In the genomic region with DNA sequence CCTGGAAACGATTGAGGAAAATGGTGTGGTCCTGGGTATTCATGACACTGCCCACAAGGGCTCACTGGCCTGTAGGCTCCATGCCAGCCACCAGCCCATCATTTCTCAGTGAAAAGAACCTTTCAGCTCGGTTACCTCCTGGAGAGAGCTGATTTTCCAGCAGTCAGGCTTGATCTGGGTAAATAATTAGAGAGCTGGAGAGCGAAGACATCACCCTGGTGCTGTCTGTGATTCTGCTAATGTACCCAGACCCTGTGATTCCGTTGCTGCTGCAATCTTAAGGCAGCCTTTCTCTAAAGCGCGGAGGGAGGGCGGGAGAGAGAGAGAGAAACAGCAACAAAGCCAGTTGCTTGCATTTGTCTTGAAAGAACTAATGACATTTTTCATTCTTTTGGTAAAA, we compare ENCODE assay signal across 21 cellular contexts.
DNase-seq lines count a peak whose midpoint lies in the region; ATAC-seq, FAIRE-seq and TF ChIP-seq lines count a peak whose summit lies in the region.
"Had no signal": no experiment of that assay in that cellular context is flagged by ENCODE, and none has a peak within 500 bp of the region (broad histone marks: within the 10 kb centered on the region; RNA-seq: fewer than 3 reads in every experiment).

No MANE protein-coding gene starts in this region.

- H3K9ac ChIP-seq in mesenchymal stem cell (ENCODE audit: low read length) = peak overlapping the region; percentile 37

- H3K9me3 ChIP-seq in A549 (no peaks in the 10 kb centered on the region), mesenchymal stem cell (ENCODE audit: control insufficient read depth, low read length) (no peaks in the 10 kb centered on the region)
- H3K9me3 ChIP-seq: ovary, thoracic aorta had no signal

- TF ChIP-seq CTCF in A549 (IDR thresholded peaks at IDR 0.05) (no peak), dorsolateral prefrontal cortex (IDR thresholded peaks at IDR 0.05 in 54 of 56, conservative IDR thresholded peaks at IDR 0.05 in 2 of 56; ENCODE audit: low read depth in 1 of 56, partially characterized antibody in 56 of 56) (no peak)

- TF ChIP-seq EP300 in A549 (IDR thresholded peaks at IDR 0.05) = no peak

- H2AK5ac ChIP-seq in mesenchymal stem cell (ENCODE audit: low read length, severe bottlenecking) = no peak overlapping the region

- H2BK5ac ChIP-seq in mesenchymal stem cell (ENCODE audit: low read depth, low read length, poor library complexity, severe bottlenecking) = no peak overlapping the region

- intact Hi-C loops in dorsolateral prefrontal cortex (cut with DNase I) = no loop called here

- no peak; a peak in 1 of 6 replicates for ATAC-seq in A549
- ATAC-seq in stimulated activated naive CD8-positive, alpha-beta T cell treated with anti-CD3 and anti-CD28 coated beads, Interleukin-15, Interleukin-2, amounts not matched to agents 100 U/mL and 50 U/mL, for 24 hours = no peak
- ATAC-seq in GM21360 (IDR thresholded peaks at IDR 0.05; ENCODE audit: unreplicated experiment) = no peak
- no peak for ATAC-seq in HG02642 (IDR thresholded peaks at IDR 0.05; ENCODE audit: poor library complexity, unreplicated experiment)
- ATAC-seq: activated naive CD4-positive, alpha-beta T cell treated with anti-CD3 and anti-CD28 coated beads, Interleukin-2, amount 50 U/mL, for 72 hours; K562; sciatic nerve had no signal

- no peak overlapping the region for H2BK120ac ChIP-seq in mesenchymal stem cell (ENCODE audit: low read depth, low read length)

- no peak overlapping the region for H3K14ac ChIP-seq in mesenchymal stem cell (ENCODE audit: low read length in 2 of 2)

- no peaks in the 10 kb centered on the region for H3K79me1 ChIP-seq in mesenchymal stem cell (replicated peaks; ENCODE audit: low read length, poor library complexity, severe bottlenecking)

- FAIRE-seq in A549 (lab: Jason Lieb, UNC) = no peak
- FAIRE-seq: astrocyte, colon, K562 had no signal

- H3K4me2 ChIP-seq in A549 = no peak overlapping the region
- H3K4me2 ChIP-seq in mesenchymal stem cell (ENCODE audit: low read length, poor library complexity, severe bottlenecking) = no peak overlapping the region

- CTCF ChIA-PET in A549 (lab: Yijun Ruan, JAX) = interaction anchor here (1.1 kb wide), 1 partner anchor 164 kb away, joined by 3 read pairs; no protein-coding TSS in a partner anchor

- H2BK15ac ChIP-seq in mesenchymal stem cell (ENCODE audit: low read depth, poor library complexity, severe bottlenecking) = no peak overlapping the region

- peaks cover 0 to 43% (median 11%) of the 10 kb centered on the region in 45 donors for H3K27me3 ChIP-seq in dorsolateral prefrontal cortex
- H3K27me3 ChIP-seq in mesenchymal stem cell (ENCODE audit: control insufficient read depth in 1 of 2, insufficient read depth in 1 of 2, low read length in 2 of 2) = peaks cover 0 to 6% of the 10 kb centered on the region in 2 experiments
- H3K27me3 ChIP-seq: ovary had no signal

- H4K91ac ChIP-seq in mesenchymal stem cell (ENCODE audit: low read length) = no peak overlapping the region

- WGBS in A549 (ENCODE audit: missing lambda C conversion rate) = 88% methylated on average over 7 of the region's 7 CpGs
- WGBS in mesenchymal stem cell = 62% methylated on average over 7 of the region's 7 CpGs

- POLR2A ChIA-PET in A549 (lab: Yijun Ruan, JAX) = no interaction called here

- H3K4ac ChIP-seq in mesenchymal stem cell (ENCODE audit: low read depth in 1 of 2, low read length in 2 of 2) = no peak overlapping the region

- H3K4me3 ChIP-seq in A549 (no peak overlapping the region), dorsolateral prefrontal cortex (peak overlapping the region in 12 of 59 donors; percentile 4 to 36 (median 14)), mesenchymal stem cell (ENCODE audit: insufficient read depth in 1 of 2, low read depth in 1 of 2, low read length in 2 of 2) (no peak overlapping the region)
- H3K4me3 ChIP-seq: K562, ovary, thoracic aorta had no signal

- no peak for TF ChIP-seq POLR2A in A549 (IDR thresholded peaks at IDR 0.05; ENCODE audit: low read length)

- DNase-seq in A549 (ENCODE audit: low read depth in 1 of 2, low spot score in 1 of 2) = no peak
- DNase-seq in LHCN-M2 (ENCODE audit: low read depth) = peak; percentile 57
- no peak for DNase-seq in dorsolateral prefrontal cortex
- DNase-seq in mesenchymal stem cell = no peak
- DNase-seq in stimulated activated naive CD8-positive, alpha-beta T cell treated with anti-CD3 and anti-CD28 coated beads, Interleukin-15, Interleukin-2, amounts not matched to agents 100 U/mL and 50 U/mL, for 24 hours = no peak
- DNase-seq in HUDEP-2 (lab: John Stamatoyannopoulos, UW; ENCODE audit: unreplicated experiment in 76 of 76) = no peak
- DNase-seq: activated CD8-positive, alpha-beta memory T cell treated with anti-CD3 and anti-CD28 coated beads for 24 hours; activated T-cell treated with anti-CD3 and anti-CD28 coated beads, Interleukin-2, amount 50 U/mL, for 48 hours; GF-D8; immature natural killer cell; NCI-H2029 treated with DMSO at 0.1 percent for 48 hours; ovary had no signal

- H3K36me3 ChIP-seq in mesenchymal stem cell (ENCODE audit: control insufficient read depth in 1 of 2, insufficient read depth in 2 of 2, low read depth in 1 of 2, low read length in 2 of 2) = peaks cover 4 to 16% of the 10 kb centered on the region in 2 experiments
- H3K36me3 ChIP-seq: ovary, thoracic aorta had no signal

- no peak for TF ChIP-seq RAD21 in A549 (conservative IDR thresholded peaks at IDR 0.05 in 1 of 2, IDR thresholded peaks at IDR 0.05 in 1 of 2)

- H3K27ac ChIP-seq in A549 (no peak overlapping the region), dorsolateral prefrontal cortex (peak overlapping the region in 37 of 59 donors; percentile 0 to 73 (median 44)), mesenchymal stem cell (ENCODE audit: low read length, poor library complexity, severe bottlenecking) (peak overlapping the region; percentile 7)
- H3K27ac ChIP-seq: C4-2B, ovary, thoracic aorta had no signal

- no peak overlapping the region for H3K23ac ChIP-seq in mesenchymal stem cell (ENCODE audit: low read length in 2 of 2)

- H3K18ac ChIP-seq in mesenchymal stem cell (ENCODE audit: low read depth in 1 of 2, low read length in 2 of 2) = no peak overlapping the region

- H2BK12ac ChIP-seq in mesenchymal stem cell (ENCODE audit: low read length in 2 of 2) = no peak overlapping the region

- H3K4me1 ChIP-seq in A549 (0 out of 3 replicates have a peak, but pooled peaks cover 6% of the 10 kb centered on the region), mesenchymal stem cell (ENCODE audit: control insufficient read depth, insufficient read depth, low read depth, low read length) (peaks cover 14% of the 10 kb centered on the region)

- H2AFZ ChIP-seq in mesenchymal stem cell (ENCODE audit: low read depth, low read length) = no peak overlapping the region

- no peak overlapping the region for H4K8ac ChIP-seq in mesenchymal stem cell (ENCODE audit: low read length)

TF ChIP-seq in A549, 52 proteins besides CTCF, POLR2A, EP300 and RAD21:
- no peak for TF ChIP-seq FOXS1 (CRISPR knock-in tag; IDR thresholded peaks at IDR 0.05)
- TF ChIP-seq, protein P1, sequence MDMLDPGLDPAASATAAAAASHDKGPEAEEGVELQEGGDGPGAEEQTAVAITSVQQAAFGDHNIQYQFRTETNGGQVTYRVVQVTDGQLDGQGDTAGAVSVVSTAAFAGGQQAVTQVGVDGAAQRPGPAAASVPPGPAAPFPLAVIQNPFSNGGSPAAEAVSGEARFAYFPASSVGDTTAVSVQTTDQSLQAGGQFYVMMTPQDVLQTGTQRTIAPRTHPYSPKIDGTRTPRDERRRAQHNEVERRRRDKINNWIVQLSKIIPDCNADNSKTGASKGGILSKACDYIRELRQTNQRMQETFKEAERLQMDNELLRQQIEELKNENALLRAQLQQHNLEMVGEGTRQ (IDR thresholded peaks at IDR 0.05) = no peak
- TF ChIP-seq, protein P2, sequence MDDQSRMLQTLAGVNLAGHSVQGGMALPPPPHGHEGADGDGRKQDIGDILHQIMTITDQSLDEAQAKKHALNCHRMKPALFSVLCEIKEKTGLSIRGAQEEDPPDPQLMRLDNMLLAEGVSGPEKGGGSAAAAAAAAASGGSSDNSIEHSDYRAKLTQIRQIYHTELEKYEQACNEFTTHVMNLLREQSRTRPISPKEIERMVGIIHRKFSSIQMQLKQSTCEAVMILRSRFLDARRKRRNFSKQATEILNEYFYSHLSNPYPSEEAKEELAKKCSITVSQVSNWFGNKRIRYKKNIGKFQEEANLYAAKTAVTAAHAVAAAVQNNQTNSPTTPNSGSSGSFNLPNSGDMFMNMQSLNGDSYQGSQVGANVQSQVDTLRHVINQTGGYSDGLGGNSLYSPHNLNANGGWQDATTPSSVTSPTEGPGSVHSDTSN (IDR thresholded peaks at IDR 0.05) = no peak
- TF ChIP-seq POLR2AphosphoS2 (conservative IDR thresholded peaks at IDR 0.05; ENCODE audit: low read length) = 0 out of 2 replicates have a peak, but pooled peaks have one; percentile 41
- no peak for TF ChIP-seq KDM1A (IDR thresholded peaks at IDR 0.05; ENCODE audit: low read depth)

Comparison
In these comparisons a context has a peak if more than half of its experiments do, and no peak if none do; other contexts are left out.
1. H3K27ac ChIP-seq: peak in dorsolateral prefrontal cortex (37 of 59) and mesenchymal stem cell (single experiment); none in A549 (0 of 2).